ENCODE assay signal across 1 cellular context in the genomic region with DNA sequence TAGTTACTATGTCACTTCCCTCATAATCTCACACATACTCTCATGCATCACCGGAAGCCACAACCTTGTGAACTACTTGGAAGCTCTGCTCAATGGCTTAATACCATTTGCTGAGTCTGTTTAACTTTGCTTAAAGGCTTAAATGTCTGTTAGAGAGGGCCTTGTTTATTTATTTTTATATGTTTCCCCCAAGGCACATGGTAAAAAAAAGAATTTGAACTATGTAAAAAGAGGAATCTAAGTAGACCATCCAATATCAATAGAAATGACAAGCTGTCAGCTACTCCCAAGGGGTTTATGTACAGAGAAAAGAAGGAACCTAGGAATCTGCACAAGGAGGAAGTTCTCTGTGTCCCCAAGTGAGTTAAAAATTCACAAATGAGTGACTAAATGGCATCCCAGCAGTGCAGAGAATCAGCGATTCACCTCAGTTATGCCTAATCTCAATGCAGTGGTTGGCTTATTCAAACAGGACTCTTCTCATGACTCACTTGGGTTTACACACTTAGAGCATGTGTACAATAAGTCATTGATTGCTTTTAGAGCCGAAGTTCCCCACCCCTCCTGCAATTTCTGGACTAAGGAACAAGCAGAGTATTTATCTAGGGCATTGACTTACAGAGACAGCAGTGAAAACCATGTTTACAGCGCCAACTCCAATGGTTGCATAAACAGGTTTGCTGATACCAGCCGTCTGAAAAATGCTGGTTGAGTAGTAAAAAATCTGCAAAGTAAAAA.
TF ChIP-seq lines count a peak whose summit lies in the region.

No MANE protein-coding gene starts in this region.

TF ChIP-seq in HepG2, 621 proteins besides CTCF, POLR2A, EP300 and RAD21 (continued from another document):
- TF ChIP-seq HNF4G (IDR thresholded peaks at IDR 0.05; ENCODE audit: borderline replicate concordance, low read depth, low read length) = peak; percentile 75
- peak; percentile 79; the same call in 1 of the 2 replicates for TF ChIP-seq HNF4G (CRISPR knock-in tag; IDR thresholded peaks at IDR 0.05; ENCODE audit: borderline replicate concordance, low read depth)
- TF ChIP-seq IRX3 (CRISPR knock-in tag; IDR thresholded peaks at IDR 0.05; ENCODE audit: borderline replicate concordance, low read depth) = no peak; the same call in 1 of the 2 replicates
- TF ChIP-seq CBX2 (IDR thresholded peaks at IDR 0.05; ENCODE audit: low read depth, low read length) = no peak
- TF ChIP-seq CBX2 (CRISPR knock-in tag; IDR thresholded peaks at IDR 0.05; ENCODE audit: low read depth) = no peak
- TF ChIP-seq ZNF3 (CRISPR knock-in tag; IDR thresholded peaks at IDR 0.05) = peak; percentile 74
- TF ChIP-seq, protein P1, sequence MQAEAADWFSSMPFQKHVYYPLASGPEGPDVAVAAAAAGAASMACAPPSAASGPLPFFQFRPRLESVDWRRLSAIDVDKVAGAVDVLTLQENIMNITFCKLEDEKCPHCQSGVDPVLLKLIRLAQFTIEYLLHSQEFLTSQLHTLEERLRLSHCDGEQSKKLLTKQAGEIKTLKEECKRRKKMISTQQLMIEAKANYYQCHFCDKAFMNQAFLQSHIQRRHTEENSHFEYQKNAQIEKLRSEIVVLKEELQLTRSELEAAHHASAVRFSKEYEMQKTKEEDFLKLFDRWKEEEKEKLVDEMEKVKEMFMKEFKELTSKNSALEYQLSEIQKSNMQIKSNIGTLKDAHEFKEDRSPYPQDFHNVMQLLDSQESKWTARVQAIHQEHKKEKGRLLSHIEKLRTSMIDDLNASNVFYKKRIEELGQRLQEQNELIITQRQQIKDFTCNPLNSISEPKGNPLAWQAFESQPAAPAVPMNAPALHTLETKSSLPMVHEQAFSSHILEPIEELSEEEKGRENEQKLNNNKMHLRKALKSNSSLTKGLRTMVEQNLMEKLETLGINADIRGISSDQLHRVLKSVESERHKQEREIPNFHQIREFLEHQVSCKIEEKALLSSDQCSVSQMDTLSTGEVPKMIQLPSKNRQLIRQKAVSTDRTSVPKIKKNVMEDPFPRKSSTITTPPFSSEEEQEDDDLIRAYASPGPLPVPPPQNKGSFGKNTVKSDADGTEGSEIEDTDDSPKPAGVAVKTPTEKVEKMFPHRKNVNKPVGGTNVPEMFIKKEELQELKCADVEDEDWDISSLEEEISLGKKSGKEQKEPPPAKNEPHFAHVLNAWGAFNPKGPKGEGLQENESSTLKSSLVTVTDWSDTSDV (CRISPR knock-in tag; IDR thresholded peaks at IDR 0.05) = no peak
- peak; percentile 92; the same call in 1 of the 2 replicates for TF ChIP-seq CHD4 (IDR thresholded peaks at IDR 0.05; ENCODE audit: borderline replicate concordance, low read length)
